Comparison of ENCODE assay signal across 8 cellular contexts in the genomic region with DNA sequence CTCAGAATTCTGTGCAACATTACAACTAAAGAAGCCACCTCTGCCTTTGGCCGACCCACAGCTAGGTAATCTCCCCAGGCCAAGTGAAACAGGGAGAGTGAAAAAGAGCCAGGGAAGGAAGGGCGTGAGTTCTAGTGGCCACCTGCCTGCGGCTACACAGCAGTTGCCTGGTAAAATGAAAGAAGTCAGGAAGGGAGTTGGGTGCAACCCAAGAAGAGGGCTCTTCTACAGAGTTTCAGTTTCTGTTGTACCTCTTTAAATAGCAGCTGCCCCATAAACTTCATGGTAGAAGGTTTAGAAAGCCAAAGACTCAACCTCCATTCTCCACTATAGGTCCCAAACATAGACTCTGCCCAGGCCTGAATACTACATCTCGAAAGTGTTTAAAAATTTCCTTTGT.
DNase-seq lines count a peak whose midpoint lies in the region; ATAC-seq and TF ChIP-seq lines count a peak whose summit lies in the region.

No MANE protein-coding gene starts in this region.

- peak; percentile 36 for DNase-seq in medulla oblongata (ENCODE audit: extremely low spot score)
- DNase-seq in AG08395 (ENCODE audit: low spot score): no peak
- no peak for DNase-seq in stimulated activated CD4-positive, alpha-beta T cell treated with anti-CD3 and anti-CD28 coated beads, Interleukin-12 subunit alpha, Interleukin-12 subunit beta, amount 100 ng/mL, for 4 hours
- no peak for DNase-seq in HAP-1 (ENCODE audit: low spot score in 2 of 2)
- no peak for DNase-seq in esophagus squamous epithelium (lab: John Stamatoyannopoulos, UW)

- intact Hi-C loops in esophagus squamous epithelium (cut with DNase I): no loop called here

- in situ Hi-C loops in HAP-1 (cut with MboI; ENCODE audit: low sequenced_read_pairs): no loop called here

- H3K27ac ChIP-seq in esophagus squamous epithelium: no peak overlapping the region

- H3K27me3 ChIP-seq in HAP-1 (ENCODE audit: low read depth) (no peaks in the 10 kb centered on the region), esophagus squamous epithelium (no peaks in the 10 kb centered on the region)

- TF ChIP-seq CTCF in esophagus squamous epithelium (IDR thresholded peaks at IDR 0.05): no peak

- H3K9me3 ChIP-seq in HAP-1 (no peaks in the 10 kb centered on the region), esophagus squamous epithelium (no peaks in the 10 kb centered on the region)

- H3K4me1 ChIP-seq in HAP-1 (no peaks in the 10 kb centered on the region), esophagus squamous epithelium (peaks cover 0 to 10% (median 6%) of the 10 kb centered on the region in 3 donors)

- 31 to 36% methylated on average over 4 of the region's 4 CpGs for WGBS in esophagus squamous epithelium, 2 donors

- TF ChIP-seq POLR2A in esophagus squamous epithelium (IDR thresholded peaks at IDR 0.05): no peak

- H3K4me3 ChIP-seq in HAP-1: no peak overlapping the region
- H3K4me3 ChIP-seq in esophagus squamous epithelium: no peak overlapping the region

- no peaks in the 10 kb centered on the region for H3K36me3 ChIP-seq in HAP-1 (replicated peaks)
- H3K36me3 ChIP-seq in esophagus squamous epithelium: no peaks in the 10 kb centered on the region

- ATAC-seq in GM18520 (IDR thresholded peaks at IDR 0.05; ENCODE audit: unreplicated experiment): peak; percentile 71
- ATAC-seq in GM21381 (IDR thresholded peaks at IDR 0.05; ENCODE audit: unreplicated experiment): peak; percentile 100
- ATAC-seq in HG03175 (IDR thresholded peaks at IDR 0.05; ENCODE audit: unreplicated experiment): peak; percentile 98
